31 cellular contexts compared by ENCODE assay signal in the genomic region with DNA sequence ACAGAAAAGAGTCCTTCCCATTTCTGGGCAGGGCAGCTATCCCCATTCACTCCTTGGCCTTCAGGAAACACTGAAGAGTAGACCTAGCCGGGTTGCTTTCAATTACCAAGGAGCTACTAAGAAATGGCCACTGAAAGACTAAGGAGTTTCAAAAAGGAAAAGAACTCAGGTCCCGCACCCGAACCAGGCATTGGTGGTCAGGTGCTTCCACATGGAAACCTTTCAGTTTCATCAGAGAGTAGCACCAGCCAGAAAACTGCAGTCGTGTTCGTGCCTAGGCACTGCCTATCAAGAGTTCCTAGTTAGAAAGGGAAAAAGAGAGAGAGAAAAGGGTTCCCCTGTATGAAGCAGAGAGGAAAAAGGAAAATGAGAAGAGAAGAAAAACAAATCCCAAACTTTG.
"Had no signal": no experiment of that assay in that cellular context is flagged by ENCODE, and none has a peak within 500 bp of the region (broad histone marks: within the 10 kb centered on the region; RNA-seq: fewer than 3 reads in every experiment).

No MANE protein-coding gene starts in this region.

- H3K27me3 ChIP-seq: adrenal gland, ascending aorta, body of pancreas, brain microvascular endothelial cell, cardiac muscle cell had no signal

- H3K9me3 ChIP-seq: adrenal gland, body of pancreas had no signal

- H3K27ac ChIP-seq: adrenal gland, ascending aorta, body of pancreas, brain microvascular endothelial cell, breast epithelium, cardiac muscle cell had no signal

- H3K4me1 ChIP-seq: adrenal gland, ascending aorta, body of pancreas, breast epithelium had no signal

- ATAC-seq: activated naive CD4-positive, alpha-beta T cell treated with anti-CD3 and anti-CD28 coated beads, Interleukin-2, amount 50 U/mL, for 72 hours; activated naive CD8-positive, alpha-beta T cell treated with anti-CD3 and anti-CD28 coated beads, Interleukin-2, amount 50 U/mL, for 24 hours; activated T-cell treated with anti-CD3 and anti-CD28 coated beads, Interleukin-2, amount 50 U/mL, for 4 hours; activated T-cell treated with anti-CD3 and anti-CD28 coated beads, Interleukin-2, amount 50 U/mL, for 72 hours; activated T-helper 17 cell treated with anti-CD3 and anti-CD28 coated beads, Interleukin-2, amount 50 U/mL, for 72 hours; body of pancreas had no signal

- H3K36me3 ChIP-seq: adrenal gland, ascending aorta, brain microvascular endothelial cell, breast epithelium, cardiac muscle cell had no signal

- DNase-seq: activated effector memory CD4-positive, alpha-beta T cell treated with anti-CD3 and anti-CD28 coated beads, Interleukin-2, amount 50 U/mL, for 16 hours; activated effector memory CD4-positive, alpha-beta T cell treated with Interleukin-2 at 50 U/mL for 16 hours; activated gamma-delta T cell; activated gamma-delta T cell treated with Interleukin-2 at 50 U/mL for 16 hours; activated naive CD4-positive, alpha-beta T cell treated with anti-CD3 and anti-CD28 coated beads for 36 hours; activated naive CD4-positive, alpha-beta T cell treated with anti-CD3 and anti-CD28 coated beads, Interleukin-2, amount 10 ng/mL, durations not matched to agents 7 days and 5 days; activated naive CD4-positive, alpha-beta T cell treated with anti-CD3 and anti-CD28 coated beads, Interleukin-2, amount 50 U/mL, for 16 hours; activated naive CD4-positive, alpha-beta T cell treated with Interleukin-2 at 50 U/mL for 16 hours; activated naive CD8-positive, alpha-beta T cell treated with anti-CD3 and anti-CD28 coated beads for 36 hours; activated naive CD8-positive, alpha-beta T cell treated with anti-CD3 and anti-CD28 coated beads, Interleukin-2, amount 10 ng/mL, durations not matched to agents 7 days and 5 days; activated naive CD8-positive, alpha-beta T cell treated with anti-CD3 and anti-CD28 coated beads, Interleukin-2, amount 50 U/mL, for 24 hours; activated T-cell treated with anti-CD3 and anti-CD28 coated beads, Interleukin-2, amount 50 U/mL, for 1 hour; activated T-cell treated with anti-CD3 and anti-CD28 coated beads, Interleukin-2, amount 50 U/mL, for 24 hours; activated T-cell treated with anti-CD3 and anti-CD28 coated beads, Interleukin-2, amount 50 U/mL, for 4 hours; activated T-cell treated with anti-CD3 and anti-CD28 coated beads, Interleukin-2, amount 50 U/mL, for 48 hours; activated T-cell treated with anti-CD3 and anti-CD28 coated beads, Interleukin-2, amount 50 U/mL, for 72 hours; adrenal gland; amniotic stem cell; amygdala; anterior cingulate cortex; aorta; body of pancreas; brain microvascular endothelial cell; caudate nucleus; central memory CD4-positive, alpha-beta T cell; cerebellar nuclear complex had no signal

- H3K4me3 ChIP-seq: adrenal gland, ascending aorta, body of pancreas, breast epithelium, cardiac muscle cell had no signal
